1 cellular context compared by ENCODE assay signal in the genomic region with DNA sequence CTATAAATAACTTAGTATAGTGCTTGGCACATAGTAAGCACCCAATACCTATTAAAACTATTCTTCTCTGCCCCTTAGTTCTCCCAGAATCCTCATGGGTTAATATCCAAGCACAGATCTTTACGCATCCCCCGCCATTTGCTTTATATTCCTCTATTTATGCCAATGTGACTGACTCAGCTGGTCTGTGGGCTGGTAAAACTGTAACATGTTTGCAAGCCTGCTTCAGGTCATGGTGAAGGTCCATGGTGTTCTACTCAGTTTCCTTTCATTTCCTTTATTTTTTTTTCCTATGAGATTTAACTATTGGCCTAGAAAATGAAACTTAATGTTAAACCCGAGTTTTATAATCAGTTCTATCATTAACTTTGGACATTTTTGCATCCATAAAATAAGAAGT.
TF ChIP-seq lines count a peak whose summit lies in the region.

No MANE protein-coding gene starts in this region.

TF ChIP-seq in HepG2, 621 proteins besides CTCF, POLR2A, EP300 and RAD21:
- no peak for TF ChIP-seq ZNF432 (CRISPR knock-in tag; IDR thresholded peaks at IDR 0.05; ENCODE audit: borderline replicate concordance)
- TF ChIP-seq SMAD1 (CRISPR knock-in tag; IDR thresholded peaks at IDR 0.05; ENCODE audit: borderline replicate concordance, low read depth): no peak
- TF ChIP-seq ZNF678 (CRISPR knock-in tag; IDR thresholded peaks at IDR 0.05): no peak
- TF ChIP-seq ZMYM3 (CRISPR knock-in tag; IDR thresholded peaks at IDR 0.05): no peak
- TF ChIP-seq SMARCC2 (IDR thresholded peaks at IDR 0.05): no peak
- TF ChIP-seq ZNF124 (CRISPR knock-in tag; IDR thresholded peaks at IDR 0.05): no peak
- TF ChIP-seq HINFP (CRISPR knock-in tag; IDR thresholded peaks at IDR 0.05; ENCODE audit: low read depth): no peak
- no peak for TF ChIP-seq RFX5 (IDR thresholded peaks at IDR 0.05; ENCODE audit: low read depth, low read length)
- TF ChIP-seq, protein P1, sequence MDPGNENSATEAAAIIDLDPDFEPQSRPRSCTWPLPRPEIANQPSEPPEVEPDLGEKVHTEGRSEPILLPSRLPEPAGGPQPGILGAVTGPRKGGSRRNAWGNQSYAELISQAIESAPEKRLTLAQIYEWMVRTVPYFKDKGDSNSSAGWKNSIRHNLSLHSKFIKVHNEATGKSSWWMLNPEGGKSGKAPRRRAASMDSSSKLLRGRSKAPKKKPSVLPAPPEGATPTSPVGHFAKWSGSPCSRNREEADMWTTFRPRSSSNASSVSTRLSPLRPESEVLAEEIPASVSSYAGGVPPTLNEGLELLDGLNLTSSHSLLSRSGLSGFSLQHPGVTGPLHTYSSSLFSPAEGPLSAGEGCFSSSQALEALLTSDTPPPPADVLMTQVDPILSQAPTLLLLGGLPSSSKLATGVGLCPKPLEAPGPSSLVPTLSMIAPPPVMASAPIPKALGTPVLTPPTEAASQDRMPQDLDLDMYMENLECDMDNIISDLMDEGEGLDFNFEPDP (CRISPR knock-in tag; conservative IDR thresholded peaks at IDR 0.05): no peak
- no peak for TF ChIP-seq JARID2 (CRISPR knock-in tag; IDR thresholded peaks at IDR 0.05; ENCODE audit: insufficient replicate concordance)
- TF ChIP-seq ZNF281 (CRISPR knock-in tag; IDR thresholded peaks at IDR 0.05; ENCODE audit: borderline replicate concordance): no peak
- TF ChIP-seq GPBP1L1 (CRISPR knock-in tag; IDR thresholded peaks at IDR 0.05): no peak
- TF ChIP-seq TRAFD1 (CRISPR knock-in tag; IDR thresholded peaks at IDR 0.05; ENCODE audit: borderline replicate concordance): no peak
- TF ChIP-seq ZNF703 (CRISPR knock-in tag; IDR thresholded peaks at IDR 0.05; ENCODE audit: borderline replicate concordance): no peak
